Comparison of ENCODE assay signal across 16 cellular contexts in genomic region chr6:161110380-161110779, GRCh38.
"Had no signal": no experiment of that assay in that cellular context is flagged by ENCODE, and none has a peak within 500 bp of the region (broad histone marks: within the 10 kb centered on the region; RNA-seq: fewer than 3 reads in every experiment).

No MANE protein-coding gene starts in this region.

- H3K27ac Mint-ChIP-seq: activated CD4-positive, alpha-beta T cell treated with anti-CD3 and anti-CD28 coated beads, Interleukin-2, amount 10 ng/mL, durations not matched to agents 24 days and 14 days; natural killer cell; progenitor cell of endocrine pancreas; WTC11 had no signal

- H3K9me3 Mint-ChIP-seq: activated CD4-positive, alpha-beta T cell treated with anti-CD3 and anti-CD28 coated beads, Interleukin-2, amount 10 ng/mL, durations not matched to agents 24 days and 14 days; natural killer cell; WTC11 had no signal

- H3K4me3 ChIP-seq: cardiac muscle cell, SK-N-MC, smooth muscle cell, suprapubic skin had no signal

- H3K4me1 ChIP-seq: suprapubic skin had no signal

- H3K9me3 ChIP-seq: suprapubic skin had no signal

- H3K27me3 ChIP-seq: cardiac muscle cell, suprapubic skin had no signal

- H3K27me3 Mint-ChIP-seq: activated CD4-positive, alpha-beta T cell treated with anti-CD3 and anti-CD28 coated beads, Interleukin-2, amount 10 ng/mL, durations not matched to agents 24 days and 14 days; progenitor cell of endocrine pancreas had no signal

- ATAC-seq: left colon, natural killer cell, right cardiac atrium, WTC11 had no signal

- H3K27ac ChIP-seq: cardiac muscle cell, SK-N-MC, suprapubic skin had no signal

- H3K4me1 Mint-ChIP-seq: natural killer cell, WTC11 had no signal

- DNase-seq: activated CD4-positive, alpha-beta T cell treated with anti-CD3 and anti-CD28 coated beads, Interleukin-2, amount 10 ng/mL, durations not matched to agents 24 days and 14 days; activated effector memory CD4-positive, alpha-beta T cell treated with Interleukin-2 at 50 U/mL for 16 hours; effector CD4-positive, alpha-beta T cell; foreskin melanocyte; head of caudate nucleus; left colon; natural killer cell; nucleus accumbens; right cardiac atrium; stimulated activated naive CD4-positive, alpha-beta T cell had no signal

- H3K4me3 Mint-ChIP-seq: activated CD4-positive, alpha-beta T cell treated with anti-CD3 and anti-CD28 coated beads, Interleukin-2, amount 10 ng/mL, durations not matched to agents 24 days and 14 days; natural killer cell; WTC11 had no signal
